13 cellular contexts compared by ENCODE assay signal in the genomic region with DNA sequence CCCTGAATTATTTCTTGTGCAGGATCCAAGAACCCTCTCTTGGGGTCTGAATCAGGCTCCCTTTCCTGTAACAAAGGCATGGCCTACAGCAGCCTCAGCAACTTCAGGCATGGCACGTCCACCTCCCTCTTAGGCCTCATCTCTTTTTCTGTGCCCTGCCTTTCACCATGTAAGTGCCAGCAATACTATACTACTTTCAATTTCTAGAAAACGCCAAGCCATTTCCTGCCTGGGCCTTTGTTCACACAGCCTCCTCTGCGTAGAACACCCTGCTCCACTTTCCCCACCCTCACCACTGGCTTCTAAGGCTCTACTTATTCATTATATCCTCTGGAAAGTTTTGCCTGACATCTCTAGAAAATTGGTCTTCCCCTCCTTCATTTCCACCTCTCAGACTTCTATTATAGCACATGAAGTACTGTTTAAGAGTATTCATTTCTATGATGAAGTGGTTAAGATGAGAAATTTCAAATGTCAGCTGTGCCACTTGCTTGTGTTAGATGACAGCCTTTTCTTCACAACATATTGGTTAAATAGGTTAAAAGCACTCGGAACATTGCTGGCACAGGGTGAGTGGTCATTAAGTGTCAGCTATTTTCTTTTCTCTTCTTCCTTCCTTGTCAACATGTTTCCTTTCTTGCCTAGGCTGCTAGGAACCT.
DNase-seq lines count a peak whose midpoint lies in the region; ATAC-seq and TF ChIP-seq lines count a peak whose summit lies in the region.
"Had no signal": no experiment of that assay in that cellular context is flagged by ENCODE, and none has a peak within 500 bp of the region (broad histone marks: within the 10 kb centered on the region; RNA-seq: fewer than 3 reads in every experiment).

No MANE protein-coding gene starts in this region.

- peak overlapping the region; percentile 5 for H3K4me3 Mint-ChIP-seq in T-helper 1 cell treated with Interleukin-12 subunit alpha and Interleukin-12 subunit beta and Interleukin-4 antibody, amounts not matched to agents 30 μg/mL and 1 μg/mL, for 36 hours
- H3K4me3 Mint-ChIP-seq: nephron had no signal

- peaks cover 3% of the 10 kb centered on the region for H3K27me3 Mint-ChIP-seq in T-helper 1 cell treated with Interleukin-12 subunit alpha and Interleukin-12 subunit beta and Interleukin-4 antibody, amounts not matched to agents 30 μg/mL and 1 μg/mL, for 36 hours (ENCODE audit: low read depth)

- DNase-seq in GM06990 (ENCODE audit: extremely low read depth, insufficient read length), result peak; percentile 12
- DNase-seq in activated naive CD4-positive, alpha-beta T cell treated with anti-CD3 and anti-CD28 coated beads, Interleukin-2, amount 50 U/mL, for 16 hours, result peak; percentile 44
- peak; percentile 62 for DNase-seq in stimulated activated CD4-positive, alpha-beta T cell treated with anti-CD3 and anti-CD28 coated beads, Interleukin-15, amount 100 ng/mL, for 24 hours
- DNase-seq in NCI-H1694 treated with DMSO at 0.1 percent for 48 hours (lab: John Stamatoyannopoulos, UW), result no peak
- DNase-seq in HUDEP-2 (lab: John Stamatoyannopoulos, UW; ENCODE audit: unreplicated experiment in 76 of 76), result no peak
- DNase-seq in medulla oblongata (ENCODE audit: extremely low spot score), result no peak
- DNase-seq: AML-193, NCI-H2029 had no signal

- H3K27me3 ChIP-seq in GM06990 (replicated peaks; ENCODE audit: control insufficient read depth, insufficient read depth, low read length), result no peaks in the 10 kb centered on the region

- H3K9me3 Mint-ChIP-seq in T-helper 1 cell treated with Interleukin-12 subunit alpha and Interleukin-12 subunit beta and Interleukin-4 antibody, amounts not matched to agents 30 μg/mL and 1 μg/mL, for 36 hours, result no peaks in the 10 kb centered on the region
- H3K9me3 Mint-ChIP-seq: nephron had no signal

- ATAC-seq in GM21423 (IDR thresholded peaks at IDR 0.05; ENCODE audit: unreplicated experiment), result no peak

- peaks cover 11% of the 10 kb centered on the region for H3K4me1 Mint-ChIP-seq in T-helper 1 cell treated with Interleukin-12 subunit alpha and Interleukin-12 subunit beta and Interleukin-4 antibody, amounts not matched to agents 30 μg/mL and 1 μg/mL, for 36 hours (ENCODE audit: low read depth)

- no peaks in the 10 kb centered on the region for H3K36me3 ChIP-seq in GM06990 (ENCODE audit: control insufficient read depth, insufficient read depth, low read length)
- H3K36me3 ChIP-seq: esophagus muscularis mucosa, tibial nerve had no signal

- TF ChIP-seq CTCF in GM06990 (IDR thresholded peaks at IDR 0.05; ENCODE audit: insufficient read depth, low read length, poor library complexity, severe bottlenecking), result no peak

- peak overlapping the region; percentile 82 for H3K27ac Mint-ChIP-seq in T-helper 1 cell treated with Interleukin-12 subunit alpha and Interleukin-12 subunit beta and Interleukin-4 antibody, amounts not matched to agents 30 μg/mL and 1 μg/mL, for 36 hours

- no peak overlapping the region for H3K4me3 ChIP-seq in GM06990 (replicated peaks; ENCODE audit: low read depth, low read length)
- H3K4me3 ChIP-seq: esophagus muscularis mucosa, tibial nerve had no signal

- no peaks in the 10 kb centered on the region for H3K36me3 Mint-ChIP-seq in T-helper 1 cell treated with Interleukin-12 subunit alpha and Interleukin-12 subunit beta and Interleukin-4 antibody, amounts not matched to agents 30 μg/mL and 1 μg/mL, for 36 hours (ENCODE audit: low read depth)

Comparison
In these comparisons a context has a peak if more than half of its experiments do, and no peak if none do; other contexts are left out.
1. DNase-seq: peak in GM06990 (single experiment), activated naive CD4-positive, alpha-beta T cell treated with anti-CD3 and anti-CD28 coated beads, Interleukin-2, amount 50 U/mL, for 16 hours (single experiment) and stimulated activated CD4-positive, alpha-beta T cell treated with anti-CD3 and anti-CD28 coated beads, Interleukin-15, amount 100 ng/mL, for 24 hours (single experiment); none in NCI-H1694 treated with DMSO at 0.1 percent for 48 hours (single experiment), HUDEP-2 (0 of 76) and medulla oblongata (single experiment).